Comparison of ENCODE assay signal across 8 cellular contexts in genomic region chr10:63264852-63265617, GRCh38.
DNase-seq lines count a peak whose midpoint lies in the region; ATAC-seq and TF ChIP-seq lines count a peak whose summit lies in the region.

No MANE protein-coding gene starts in this region.

- H3K27ac Mint-ChIP-seq in mesothelial cell of epicardium, result peak overlapping the region; percentile 99

- in situ Hi-C loops in KBM-7 (cut with MboI; ENCODE audit: low pct_unique_long_range_greater_than_20kb, low sequenced_read_pairs), result no loop called here

- peaks cover 33% of the 10 kb centered on the region for H3K4me1 Mint-ChIP-seq in mesothelial cell of epicardium

- ATAC-seq in GM18858 (IDR thresholded peaks at IDR 0.05; ENCODE audit: unreplicated experiment) (no peak), GM18868 (IDR thresholded peaks at IDR 0.05; ENCODE audit: unreplicated experiment) (no peak)

- peak overlapping the region; percentile 39 to 94 for H3K9ac ChIP-seq in duodenal mucosa (ENCODE audit: low read depth in 1 of 2, low read length in 2 of 2)

- peaks cover 8 to 26% of the 10 kb centered on the region in 2 donors for H3K4me1 ChIP-seq in duodenal mucosa (ENCODE audit: control insufficient read depth in 1 of 2, insufficient read depth in 2 of 2, low read length in 2 of 2)
- no peaks in the 10 kb centered on the region for H3K4me1 ChIP-seq in thymus (ENCODE audit: control insufficient read depth, insufficient read depth, low read length)

- H3K36me3 ChIP-seq in duodenal mucosa (ENCODE audit: control insufficient read depth in 1 of 2, insufficient read depth in 2 of 2, low read length in 2 of 2) (no peaks in the 10 kb centered on the region), thymus (ENCODE audit: control insufficient read depth, insufficient read depth) (peaks cover 3% of the 10 kb centered on the region)

- H3K27me3 ChIP-seq in duodenal mucosa (ENCODE audit: control insufficient read depth in 1 of 2, insufficient read depth in 2 of 2, low read length in 2 of 2) (no peaks in the 10 kb centered on the region), thymus (ENCODE audit: control insufficient read depth, insufficient read depth) (no peaks in the 10 kb centered on the region)

- H3K4me3 Mint-ChIP-seq in mesothelial cell of epicardium, result peak overlapping the region; percentile 85

- WGBS in thymus, result under 1% methylated on average over 5 of the region's 5 CpGs

- H3K27me3 Mint-ChIP-seq in mesothelial cell of epicardium (ENCODE audit: low read depth), result no peaks in the 10 kb centered on the region

- peaks cover 17% of the 10 kb centered on the region for H3K36me3 Mint-ChIP-seq in mesothelial cell of epicardium

- peak overlapping the region; percentile 52 for H3K27ac ChIP-seq in duodenal mucosa (ENCODE audit: low read depth, low read length)
- H3K27ac ChIP-seq in thymus (ENCODE audit: low read depth), result peak overlapping the region; percentile 60

- H3K9me3 Mint-ChIP-seq in mesothelial cell of epicardium, result no peaks in the 10 kb centered on the region

- peak; percentile 24 for DNase-seq in ELF-1 (ENCODE audit: low read depth, low spot score)
- peak; percentile 70 for DNase-seq in KBM-7
- DNase-seq in T-helper 2 cell, result peak in 3 of 5 experiments; percentile 27 to 70 (median 40)
- no peak for DNase-seq in mesothelial cell of epicardium (ENCODE audit: low spot score in 2 of 2, unreplicated experiment in 2 of 2)

- H3K9me3 ChIP-seq in duodenal mucosa (ENCODE audit: control insufficient read depth in 1 of 2, low read length in 2 of 2), result no peaks in the 10 kb centered on the region
- no peaks in the 10 kb centered on the region for H3K9me3 ChIP-seq in thymus (ENCODE audit: control insufficient read depth)

- TF ChIP-seq CTCF in mesothelial cell of epicardium (IDR thresholded peaks at IDR 0.05; ENCODE audit: unreplicated experiment), result no peak

- H3K4me3 ChIP-seq in duodenal mucosa (ENCODE audit: low read depth in 1 of 2, low read length in 2 of 2) (peak overlapping the region; percentile 82 to 94), thymus (ENCODE audit: low read length) (peak overlapping the region; percentile 70)

Comparison
In these comparisons a context has a peak if more than half of its experiments do, and no peak if none do; other contexts are left out.
1. DNase-seq: peak in ELF-1 (single experiment), KBM-7 (single experiment) and T-helper 2 cell (3 of 5); none in mesothelial cell of epicardium (0 of 2).